18 cellular contexts compared by ENCODE assay signal in the genomic region with DNA sequence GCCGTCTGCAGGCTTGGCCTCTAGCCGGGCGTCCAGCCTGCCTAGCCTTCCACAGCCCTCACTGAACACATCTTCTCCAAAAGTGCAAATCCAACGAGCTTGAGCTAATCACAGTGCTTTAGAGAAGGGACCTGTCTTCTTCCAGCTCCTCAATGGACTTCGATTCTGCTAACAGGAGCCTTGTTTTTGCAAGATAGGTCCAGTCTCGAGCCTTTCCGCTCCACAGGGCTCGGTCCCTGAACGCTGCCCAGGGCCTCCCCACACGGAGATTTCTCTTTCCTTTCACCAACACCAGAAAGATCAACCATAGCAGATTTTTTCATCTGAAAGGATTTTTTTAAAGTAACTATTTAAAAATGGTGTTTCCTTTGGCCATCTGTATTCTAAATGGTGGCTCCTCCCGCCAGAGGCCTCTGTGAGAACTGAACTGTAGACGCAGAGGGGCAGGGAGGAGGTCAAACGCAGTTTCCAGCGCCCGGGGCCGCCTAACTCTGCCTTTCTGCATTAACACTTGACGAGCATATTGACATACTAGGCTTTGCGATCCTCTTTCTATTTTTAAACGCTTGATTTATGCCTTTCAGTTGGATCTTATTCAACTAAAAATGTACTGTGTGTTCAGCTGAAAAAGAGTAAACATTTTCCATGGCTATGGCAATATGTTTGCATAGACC.
DNase-seq lines count a peak whose midpoint lies in the region; ATAC-seq and TF ChIP-seq lines count a peak whose summit lies in the region.
"Had no signal": no experiment of that assay in that cellular context is flagged by ENCODE, and none has a peak within 500 bp of the region (broad histone marks: within the 10 kb centered on the region; RNA-seq: fewer than 3 reads in every experiment).

No MANE protein-coding gene starts in this region.

- DNase-seq in NCI-H510A treated with DMSO at 0.1 percent for 48 hours (lab: John Stamatoyannopoulos, UW): peak; percentile 74
- DNase-seq in NCI-H510A (lab: John Stamatoyannopoulos, UW): no peak
- peak; percentile 47 to 96 (median 84) for DNase-seq in NCI-H1417 (lab: John Stamatoyannopoulos, UW)
- DNase-seq in NCI-H774 (lab: John Stamatoyannopoulos, UW): peak; percentile 97
- DNase-seq in osteoblast (ENCODE audit: insufficient read length, low spot score, missing footprints): peak; percentile 85
- no peak for DNase-seq in activated gamma-delta T cell (lab: John Stamatoyannopoulos, UW)
- no peak for DNase-seq in medulla oblongata (ENCODE audit: extremely low spot score)
- DNase-seq: amniotic stem cell; C1 segment of cervical spinal cord; DND-41; effector memory CD8-positive, alpha-beta T cell; HCEC 1CT; heart right ventricle; nephron progenitor cell; stimulated activated naive CD8-positive, alpha-beta T cell treated with anti-CD3 and anti-CD28 coated beads, Interleukin-15, Interleukin-2, amounts not matched to agents 100 U/mL and 50 U/mL, for 24 hours had no signal

- H3K4me1 ChIP-seq in osteoblast (ENCODE audit: insufficient read depth, low read length): no peaks in the 10 kb centered on the region
- H3K4me1 ChIP-seq: heart right ventricle, upper lobe of left lung had no signal

- no peaks in the 10 kb centered on the region for H3K27me3 ChIP-seq in osteoblast (ENCODE audit: insufficient read depth, low read length)
- H3K27me3 ChIP-seq: upper lobe of left lung had no signal

- H3K4me2 ChIP-seq in osteoblast (ENCODE audit: insufficient read depth, low read length): no peak overlapping the region

- no peaks in the 10 kb centered on the region for H3K9me3 ChIP-seq in osteoblast (ENCODE audit: low read depth, low read length)
- H3K9me3 ChIP-seq: heart right ventricle, upper lobe of left lung had no signal

- H3K36me3 ChIP-seq in osteoblast (ENCODE audit: insufficient read depth, low read length): no peaks in the 10 kb centered on the region
- H3K36me3 ChIP-seq: heart right ventricle, upper lobe of left lung had no signal

- no peak overlapping the region for H2AFZ ChIP-seq in osteoblast (ENCODE audit: low read length)

- H3K4me3 ChIP-seq in osteoblast (ENCODE audit: insufficient read depth, low read length): no peak overlapping the region
- H3K4me3 ChIP-seq: heart right ventricle, upper lobe of left lung had no signal

- H3K27ac ChIP-seq in osteoblast (ENCODE audit: low read depth, low read length): no peak overlapping the region
- H3K27ac ChIP-seq: heart right ventricle, upper lobe of left lung, VCaP had no signal

- no peaks in the 10 kb centered on the region for H4K20me1 ChIP-seq in osteoblast (ENCODE audit: insufficient read depth, low read length)

- H3K79me2 ChIP-seq in osteoblast (ENCODE audit: insufficient read depth, low read length): no peaks in the 10 kb centered on the region

- no peak for ATAC-seq in GM18861 (IDR thresholded peaks at IDR 0.05; ENCODE audit: unreplicated experiment)
- ATAC-seq: effector memory CD8-positive, alpha-beta T cell; heart right ventricle; stimulated activated naive CD8-positive, alpha-beta T cell treated with anti-CD3 and anti-CD28 coated beads, Interleukin-15, Interleukin-2, amounts not matched to agents 100 U/mL and 50 U/mL, for 24 hours had no signal

- TF ChIP-seq CTCF in osteoblast (IDR thresholded peaks at IDR 0.05; ENCODE audit: extremely low read depth, low read depth, low read length): no peak

Comparison
In these comparisons a context has a peak if more than half of its experiments do, and no peak if none do; other contexts are left out.
1. DNase-seq: peak in NCI-H510A treated with DMSO at 0.1 percent for 48 hours (single experiment), NCI-H1417 (3 of 3), NCI-H774 (single experiment) and osteoblast (single experiment); none in NCI-H510A (single experiment), activated gamma-delta T cell (single experiment) and medulla oblongata (single experiment).